In genomic region chr18:13451661-13452447, GRCh38 we compare ENCODE assay signal across 2 cellular contexts.
TF ChIP-seq lines count a peak whose summit lies in the region.

No MANE protein-coding gene starts in this region.

TF ChIP-seq in GM23338, 12 proteins besides CTCF, POLR2A, EP300 and RAD21:
- TF ChIP-seq ZNF331 (CRISPR knock-in tag; IDR thresholded peaks at IDR 0.05; ENCODE audit: low read depth) (no peak), EZH2phosphoT487 (IDR thresholded peaks at IDR 0.05; ENCODE audit: unreplicated experiment) (no peak), STAT1 (IDR thresholded peaks at IDR 0.05; ENCODE audit: unreplicated experiment) (no peak), POLR2AphosphoS5 (IDR thresholded peaks at IDR 0.05; ENCODE audit: low read depth) (no peak), CREB1 (CRISPR knock-in tag; IDR thresholded peaks at IDR 0.05; ENCODE audit: low read depth) (no peak), JUNB (IDR thresholded peaks at IDR 0.05; ENCODE audit: unreplicated experiment) (no peak), ZNF114 (CRISPR knock-in tag; IDR thresholded peaks at IDR 0.05) (no peak), REST (IDR thresholded peaks at IDR 0.05; ENCODE audit: unreplicated experiment) (no peak), NANOG (IDR thresholded peaks at IDR 0.05; ENCODE audit: borderline replicate concordance) (no peak), EZH2 (IDR thresholded peaks at IDR 0.05; ENCODE audit: low read depth, unreplicated experiment) (no peak), ZNF462 (CRISPR knock-in tag; IDR thresholded peaks at IDR 0.05) (no peak)
- TF ChIP-seq, protein P1, sequence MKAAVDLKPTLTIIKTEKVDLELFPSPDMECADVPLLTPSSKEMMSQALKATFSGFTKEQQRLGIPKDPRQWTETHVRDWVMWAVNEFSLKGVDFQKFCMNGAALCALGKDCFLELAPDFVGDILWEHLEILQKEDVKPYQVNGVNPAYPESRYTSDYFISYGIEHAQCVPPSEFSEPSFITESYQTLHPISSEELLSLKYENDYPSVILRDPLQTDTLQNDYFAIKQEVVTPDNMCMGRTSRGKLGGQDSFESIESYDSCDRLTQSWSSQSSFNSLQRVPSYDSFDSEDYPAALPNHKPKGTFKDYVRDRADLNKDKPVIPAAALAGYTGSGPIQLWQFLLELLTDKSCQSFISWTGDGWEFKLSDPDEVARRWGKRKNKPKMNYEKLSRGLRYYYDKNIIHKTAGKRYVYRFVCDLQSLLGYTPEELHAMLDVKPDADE (IDR thresholded peaks at IDR 0.05) = no peak

TF ChIP-seq in H1, 55 proteins besides CTCF, POLR2A, EP300 and RAD21:
- TF ChIP-seq SP1 (IDR thresholded peaks at IDR 0.05; ENCODE audit: low read depth, low read length) (no peak), POU5F1 (IDR thresholded peaks at IDR 0.05; ENCODE audit: low read depth, low read length) (no peak), ATF2 (IDR thresholded peaks at IDR 0.05; ENCODE audit: low read length) (no peak), RXRA (IDR thresholded peaks at IDR 0.05; ENCODE audit: insufficient read depth, low read depth, low read length) (no peak), CHD7 (IDR thresholded peaks at IDR 0.05; ENCODE audit: insufficient replicate concordance, low read length) (no peak), MAFK (IDR thresholded peaks at IDR 0.05; ENCODE audit: low read depth, low read length) (no peak), CHD2 (IDR thresholded peaks at IDR 0.05; ENCODE audit: low read length) (no peak)
